ENCODE assay signal across 13 cellular contexts in genomic region chr14:51849095-51849494, GRCh38. TPM values are rescaled to one million over a fixed set of nuclear protein-coding genes. Genes with fewer than 3 reads are reported as not detected.
DNase-seq lines count a peak whose midpoint lies in the region; ATAC-seq and TF ChIP-seq lines count a peak whose summit lies in the region.
"Had no signal": no experiment of that assay in that cellular context is flagged by ENCODE, and none has a peak within 500 bp of the region (broad histone marks: within the 10 kb centered on the region; RNA-seq: fewer than 3 reads in every experiment).

No MANE protein-coding gene starts in this region.

- no peaks in the 10 kb centered on the region for H3K27me3 Mint-ChIP-seq in activated T-helper 2 cell treated with anti-CD3 and anti-CD28 coated beads, Interferon-gamma antibody, Interleukin-2, Interleukin-4, amounts not matched to agents 10 μg/mL and 5 μg/mL and 100 μg/mL, durations not matched to agents 14 hours and 24 hours and 36 hours (ENCODE audit: low read depth)
- H3K27me3 Mint-ChIP-seq in naive thymus-derived CD8-positive, alpha-beta T cell, result peaks cover 0 to 4% (median 0%) of the 10 kb centered on the region in 5 donors

- intact Hi-C loops in activated T-helper 2 cell treated with anti-CD3 and anti-CD28 coated beads, Interferon-gamma antibody, Interleukin-2, Interleukin-4, amounts not matched to agents 10 μg/mL and 5 μg/mL and 100 μg/mL, durations not matched to agents 14 hours and 24 hours and 36 hours (cut with micrococcal nuclease), result loop anchor here (5.0 kb wide), 5 partner anchors 67 to 1617 kb away; partner anchors contain the start of genes FRMD6 and SOS2

- peaks cover 63% of the 10 kb centered on the region for H3K4me1 Mint-ChIP-seq in activated T-helper 2 cell treated with anti-CD3 and anti-CD28 coated beads, Interferon-gamma antibody, Interleukin-2, Interleukin-4, amounts not matched to agents 10 μg/mL and 5 μg/mL and 100 μg/mL, durations not matched to agents 14 hours and 24 hours and 36 hours (ENCODE audit: low read depth)
- peaks cover 14 to 88% (median 55%) of the 10 kb centered on the region in 4 donors for H3K4me1 Mint-ChIP-seq in naive thymus-derived CD8-positive, alpha-beta T cell

- H3K27ac ChIP-seq in KOPT-K1 (ENCODE audit: low read depth, low read length, poor library complexity, severe bottlenecking) (peak overlapping the region; percentile 94), RWPE1 (no peak overlapping the region)

- H3K36me3 ChIP-seq in KOPT-K1 (ENCODE audit: insufficient read depth, low read length), result no peaks in the 10 kb centered on the region

- peaks cover 9% of the 10 kb centered on the region for H3K9me3 ChIP-seq in KOPT-K1 (ENCODE audit: insufficient read depth, low read length, poor library complexity, severe bottlenecking)

- H3K36me3 Mint-ChIP-seq in activated T-helper 2 cell treated with anti-CD3 and anti-CD28 coated beads, Interferon-gamma antibody, Interleukin-2, Interleukin-4, amounts not matched to agents 10 μg/mL and 5 μg/mL and 100 μg/mL, durations not matched to agents 14 hours and 24 hours and 36 hours (ENCODE audit: low read depth), result peaks cover 34% of the 10 kb centered on the region
- peaks cover 0 to 4% (median 3%) of the 10 kb centered on the region in 3 donors for H3K36me3 Mint-ChIP-seq in naive thymus-derived CD8-positive, alpha-beta T cell

- ATAC-seq in naive thymus-derived CD8-positive, alpha-beta T cell, result no peak
- ATAC-seq in HG03095 (IDR thresholded peaks at IDR 0.05; ENCODE audit: unreplicated experiment) (no peak), GM19452 (IDR thresholded peaks at IDR 0.05; ENCODE audit: unreplicated experiment) (no peak)

- H3K4me3 Mint-ChIP-seq in activated T-helper 2 cell treated with anti-CD3 and anti-CD28 coated beads, Interferon-gamma antibody, Interleukin-2, Interleukin-4, amounts not matched to agents 10 μg/mL and 5 μg/mL and 100 μg/mL, durations not matched to agents 14 hours and 24 hours and 36 hours (ENCODE audit: low read depth), result no peak overlapping the region
- no peak overlapping the region for H3K4me3 Mint-ChIP-seq in naive thymus-derived CD8-positive, alpha-beta T cell

- POLR2A ChIA-PET in naive thymus-derived CD8-positive, alpha-beta T cell (lab: Charles Lee), result interaction anchor here (3.2 to 6.6 kb wide), 2 partner anchors 12 to 19 kb away, joined by 17 to 94 read pairs; partner anchors contain the start of gene GNG2
- POLR2A ChIA-PET in RWPE1 (lab: Yijun Ruan, JAX; ENCODE audit: low non-redundant PET), result no interaction called here

- DNase-seq in EH (ENCODE audit: low read depth) (peak; percentile 39), RWPE1 (ENCODE audit: low spot score) (no peak), SHP77 (lab: John Stamatoyannopoulos, UW) (no peak)
- DNase-seq in activated T-helper 2 cell treated with anti-CD3 and anti-CD28 coated beads, Interferon-gamma antibody, Interleukin-2, Interleukin-4, amounts not matched to agents 10 μg/mL and 5 μg/mL and 100 μg/mL, durations not matched to agents 14 hours and 24 hours and 36 hours (ENCODE audit: low spot score), result no peak
- no peak for DNase-seq in naive thymus-derived CD8-positive, alpha-beta T cell
- DNase-seq: DMS79 treated with DMSO at 0.1 percent for 48 hours, H7, NCI-H187 treated with DMSO at 0.1 percent for 48 hours, SIG-M5, substantia nigra had no signal

- H3K9me3 Mint-ChIP-seq in activated T-helper 2 cell treated with anti-CD3 and anti-CD28 coated beads, Interferon-gamma antibody, Interleukin-2, Interleukin-4, amounts not matched to agents 10 μg/mL and 5 μg/mL and 100 μg/mL, durations not matched to agents 14 hours and 24 hours and 36 hours, result peaks cover 34% of the 10 kb centered on the region
- H3K9me3 Mint-ChIP-seq in naive thymus-derived CD8-positive, alpha-beta T cell, result peaks cover 0 to 20% (median 3%) of the 10 kb centered on the region in 9 donors

- CTCF ChIA-PET in RWPE1 (lab: Yijun Ruan, JAX), result no interaction called here

- H3K27ac Mint-ChIP-seq in activated T-helper 2 cell treated with anti-CD3 and anti-CD28 coated beads, Interferon-gamma antibody, Interleukin-2, Interleukin-4, amounts not matched to agents 10 μg/mL and 5 μg/mL and 100 μg/mL, durations not matched to agents 14 hours and 24 hours and 36 hours, result peak overlapping the region; percentile 96
- H3K27ac Mint-ChIP-seq in naive thymus-derived CD8-positive, alpha-beta T cell, result peak overlapping the region; percentile 48 to 100 (median 96)

- TF ChIP-seq CTCF in RWPE1 (conservative IDR thresholded peaks at IDR 0.05; ENCODE audit: low read depth), result no peak

RNA-seq across cellular contexts. Expression of gene GNG2, which starts 11.3 kb away (rescaled TPM):
- total RNA-seq in activated T-helper 2 cell treated with anti-CD3 and anti-CD28 coated beads, Interferon-gamma antibody, Interleukin-2, Interleukin-4, amounts not matched to agents 10 μg/mL and 5 μg/mL and 100 μg/mL, durations not matched to agents 14 hours and 24 hours and 36 hours, result 120 and 128 TPM in 2 replicates
- 10 to 100 TPM; 57.8 to 66.7 TPM for total RNA-seq in naive thymus-derived CD8-positive, alpha-beta T cell
- polyA plus RNA-seq in naive thymus-derived CD8-positive, alpha-beta T cell, result 100 to 1,000 TPM; 115 to 172 (median 122) TPM
